ENCODE assay signal across 8 cellular contexts in the genomic region with DNA sequence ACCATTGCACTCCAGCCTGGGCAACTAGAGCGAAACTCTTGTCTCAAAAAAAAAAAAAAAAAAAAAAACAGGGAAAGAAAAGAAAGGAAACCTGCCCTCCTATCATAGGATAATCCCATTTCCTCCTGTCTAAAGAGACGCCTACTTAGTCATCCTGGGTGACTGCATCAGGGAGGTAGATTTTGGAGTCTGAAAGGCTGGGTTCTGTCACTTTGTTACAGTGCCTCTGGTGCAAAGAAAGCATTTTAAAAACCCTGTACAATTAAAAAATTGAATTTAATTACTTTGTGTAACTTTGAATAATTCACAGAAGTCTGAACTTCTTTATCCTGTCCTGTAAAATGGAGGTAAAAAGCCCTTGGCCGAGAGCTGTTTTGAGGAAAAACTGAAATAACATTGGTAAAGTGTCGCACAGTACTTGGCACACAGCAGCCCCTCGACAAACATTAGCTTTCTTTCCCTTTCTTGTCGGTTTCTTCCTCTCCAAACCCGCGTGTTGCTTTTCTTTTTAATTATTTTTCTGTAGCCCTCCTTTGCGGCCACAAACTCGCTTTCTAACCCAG. TPM values are rescaled to one million over a fixed set of nuclear protein-coding genes. Genes with fewer than 3 reads are reported as not detected.
DNase-seq lines count a peak whose midpoint lies in the region; ATAC-seq and TF ChIP-seq lines count a peak whose summit lies in the region.

No MANE protein-coding gene starts in this region.

- H3K4me3 Mint-ChIP-seq in central memory CD8-positive, alpha-beta T cell = peak overlapping the region; percentile 91
- H3K4me3 Mint-ChIP-seq in mesothelial cell of epicardium = peak overlapping the region; percentile 96

- H3K4me3 ChIP-seq in MG63 = peak overlapping the region; percentile 87

- H3K36me3 Mint-ChIP-seq in central memory CD8-positive, alpha-beta T cell (ENCODE audit: insufficient read depth) = peaks cover 41% of the 10 kb centered on the region
- peaks cover 2% of the 10 kb centered on the region for H3K36me3 Mint-ChIP-seq in mesothelial cell of epicardium

- no peaks in the 10 kb centered on the region for H3K9me3 ChIP-seq in MG63

- no peaks in the 10 kb centered on the region for H3K27me3 Mint-ChIP-seq in central memory CD8-positive, alpha-beta T cell
- no peaks in the 10 kb centered on the region for H3K27me3 Mint-ChIP-seq in mesothelial cell of epicardium (ENCODE audit: low read depth)

- peaks cover 3% of the 10 kb centered on the region for H3K36me3 ChIP-seq in MG63

- no peak for ATAC-seq in central memory CD8-positive, alpha-beta T cell (replicated peaks; ENCODE audit: extremely low read depth, poor library complexity, severe bottlenecking)
- ATAC-seq in HG03139 (IDR thresholded peaks at IDR 0.05; ENCODE audit: unreplicated experiment) = no peak

- peak overlapping the region; percentile 97 for H3K27ac Mint-ChIP-seq in central memory CD8-positive, alpha-beta T cell (ENCODE audit: low read depth)
- peak overlapping the region; percentile 84 for H3K27ac Mint-ChIP-seq in mesothelial cell of epicardium

- peaks cover 40% of the 10 kb centered on the region for H3K4me1 Mint-ChIP-seq in central memory CD8-positive, alpha-beta T cell
- H3K4me1 Mint-ChIP-seq in mesothelial cell of epicardium = peaks cover 13% of the 10 kb centered on the region

- H3K27me3 ChIP-seq in MG63 = no peaks in the 10 kb centered on the region

- TF ChIP-seq CTCF in mesothelial cell of epicardium (IDR thresholded peaks at IDR 0.05; ENCODE audit: unreplicated experiment) = no peak

- DNase-seq in Daoy (ENCODE audit: low read depth) (peak; percentile 76), MG63 (peak; percentile 38), mesothelial cell of epicardium (ENCODE audit: low spot score in 2 of 2, unreplicated experiment in 2 of 2) (no peak), NCI-H1436 (lab: John Stamatoyannopoulos, UW) (no peak), NCI-H146 treated with DMSO at 0.1 percent for 48 hours (lab: John Stamatoyannopoulos, UW; ENCODE audit: unreplicated experiment) (no peak)
- no peak for DNase-seq in central memory CD8-positive, alpha-beta T cell (ENCODE audit: low spot score in 2 of 2)
- DNase-seq in activated CD4-positive, alpha-beta T cell treated with anti-CD3 and anti-CD28 coated beads for 48 hours = no peak

- no peaks in the 10 kb centered on the region for H3K9me3 Mint-ChIP-seq in central memory CD8-positive, alpha-beta T cell
- H3K9me3 Mint-ChIP-seq in mesothelial cell of epicardium = no peaks in the 10 kb centered on the region

RNA-seq across cellular contexts. Expression of gene HDAC1, which starts 0.7 kb away (rescaled TPM):
- 96.9 and 122 TPM in 2 replicates for total RNA-seq in Daoy (2014; rRNA removed; shearing (Covaris generic))
- 88.0 and 98.3 TPM in 2 replicates for total RNA-seq in MG63 (2014; rRNA removed; shearing (Covaris generic); ENCODE audit: low replicate concordance)
- total RNA-seq in mesothelial cell of epicardium = 122 to 131 TPM (median 127 TPM) in 3 replicates

RNA-seq across cellular contexts. Expression of gene LCK, which starts 40.2 kb away (rescaled TPM):
- total RNA-seq in Daoy (2014; rRNA removed; shearing (Covaris generic)) = 0.06 TPM in 1 of 2 replicates, not detected in the other
- total RNA-seq in MG63 (2014; rRNA removed; shearing (Covaris generic); ENCODE audit: low replicate concordance) = not detected in 2 replicates
- 1.4 to 1.8 TPM (median 1.5 TPM) in 3 replicates for total RNA-seq in mesothelial cell of epicardium

RNA-seq across cellular contexts. Expression of gene FAM167B, which starts 44.2 kb away (rescaled TPM):
- not detected in 2 replicates for total RNA-seq in Daoy (2014; rRNA removed; shearing (Covaris generic))
- 0.30 TPM in 1 of 2 replicates, not detected in the other for total RNA-seq in MG63 (2014; rRNA removed; shearing (Covaris generic); ENCODE audit: low replicate concordance)
- 1.8 to 2.9 TPM (median 2.3 TPM) in 3 replicates for total RNA-seq in mesothelial cell of epicardium

RNA-seq across cellular contexts. Expression of gene MARCKSL1, which starts 44.8 kb away (rescaled TPM):
- total RNA-seq in Daoy (2014; rRNA removed; shearing (Covaris generic)) = 132 and 151 TPM in 2 replicates
- 12.6 and 19.1 TPM in 2 replicates for total RNA-seq in MG63 (2014; rRNA removed; shearing (Covaris generic); ENCODE audit: low replicate concordance)
- 487 to 496 TPM (median 495 TPM) in 3 replicates for total RNA-seq in mesothelial cell of epicardium

Comparison
In these comparisons a context has a peak if more than half of its experiments do, and no peak if none do; other contexts are left out.
1. DNase-seq: peak in Daoy (single experiment) and MG63 (single experiment); none in central memory CD8-positive, alpha-beta T cell (0 of 2), mesothelial cell of epicardium (0 of 2), NCI-H1436 (single experiment), activated CD4-positive, alpha-beta T cell treated with anti-CD3 and anti-CD28 coated beads for 48 hours (single experiment) and NCI-H146 treated with DMSO at 0.1 percent for 48 hours (single experiment).